In the genomic region with DNA sequence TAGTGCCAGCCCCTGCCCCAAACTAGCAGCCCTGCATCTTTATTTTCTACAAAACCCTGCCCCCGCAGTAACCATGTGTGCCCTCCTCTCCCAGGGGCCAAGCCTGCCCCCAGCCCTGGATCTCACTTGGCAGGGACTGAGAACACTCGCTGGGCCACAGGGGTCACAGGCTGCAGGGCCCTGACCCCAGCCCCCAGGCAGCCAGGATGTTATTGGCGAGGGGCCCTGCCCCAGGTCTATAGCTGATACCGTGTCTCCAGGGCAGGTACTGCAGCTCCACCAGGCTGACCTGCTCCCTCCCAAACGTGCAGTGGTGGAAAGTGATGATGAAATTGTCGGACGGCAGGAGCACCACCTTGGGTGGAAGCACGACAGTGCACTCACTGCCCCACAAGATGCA, we compare ENCODE assay signal across 27 cellular contexts. TPM values are rescaled to one million over a fixed set of nuclear protein-coding genes. Genes with fewer than 3 reads are reported as not detected.
DNase-seq lines count a peak whose midpoint lies in the region; ATAC-seq, FAIRE-seq and TF ChIP-seq lines count a peak whose summit lies in the region.
"Had no signal": no experiment of that assay in that cellular context is flagged by ENCODE, and none has a peak within 500 bp of the region (broad histone marks: within the 10 kb centered on the region; RNA-seq: fewer than 3 reads in every experiment).

No MANE protein-coding gene starts in this region.

- H3K18ac ChIP-seq in trophoblast cell (ENCODE audit: low read length), result no peak overlapping the region

- H2BK120ac ChIP-seq in trophoblast cell (ENCODE audit: insufficient read depth, low read length, poor library complexity), result no peak overlapping the region

- H3K23ac ChIP-seq in trophoblast cell (ENCODE audit: low read length), result no peak overlapping the region

- no peak overlapping the region for H3K4ac ChIP-seq in trophoblast cell (ENCODE audit: low read depth, low read length)

- H4K8ac ChIP-seq in trophoblast cell (ENCODE audit: low read depth, low read length), result no peak overlapping the region

- H3F3A ChIP-seq in neural progenitor cell (ENCODE audit: low read depth), result no peaks in the 10 kb centered on the region

- H3K27ac ChIP-seq in neural progenitor cell (no peak overlapping the region), trophoblast cell (ENCODE audit: low read depth, low read length) (no peak overlapping the region), pancreas (no peak overlapping the region), ascending aorta (no peak overlapping the region)
- H3K27ac ChIP-seq: A549; BLaER1 treated with 17β-estradiol and CSF1 and Interleukin-3, amounts not matched to agents 10 nM and 100 nM; GM23248 had no signal

- no peaks in the 10 kb centered on the region for H4K20me1 ChIP-seq in neural progenitor cell (ENCODE audit: low read depth)
- H4K20me1 ChIP-seq: BLaER1 treated with 17β-estradiol and CSF1 and Interleukin-3, amounts not matched to agents 10 nM and 100 nM had no signal

- no peak overlapping the region for H3K14ac ChIP-seq in trophoblast cell (ENCODE audit: low read length)

- peaks cover 21% of the 10 kb centered on the region for H3K27me3 Mint-ChIP-seq in stimulated activated naive CD8-positive, alpha-beta T cell treated with anti-CD3 and anti-CD28 coated beads, Interleukin-15, amount 100 ng/mL, for 72 hours
- H3K27me3 Mint-ChIP-seq in neural progenitor cell (ENCODE audit: insufficient read depth, low read depth), result peaks cover 2% of the 10 kb centered on the region

- no peak for TF ChIP-seq CTCF in neural progenitor cell (IDR thresholded peaks at IDR 0.05)
- TF ChIP-seq CTCF in pancreas (IDR thresholded peaks at IDR 0.05), result no peak
- no peak for TF ChIP-seq CTCF in ascending aorta (IDR thresholded peaks at IDR 0.05)

- H3K9ac ChIP-seq in neural progenitor cell, result no peak overlapping the region
- H3K9ac ChIP-seq in trophoblast cell (ENCODE audit: low read length), result no peak overlapping the region
- H3K9ac ChIP-seq: BLaER1 treated with 17β-estradiol and CSF1 and Interleukin-3, amounts not matched to agents 10 nM and 100 nM; GM23248 had no signal

- H3K27ac Mint-ChIP-seq in stimulated activated naive CD8-positive, alpha-beta T cell treated with anti-CD3 and anti-CD28 coated beads, Interleukin-15, amount 100 ng/mL, for 72 hours, result no peak overlapping the region
- peak overlapping the region; percentile 30 for H3K27ac Mint-ChIP-seq in neural progenitor cell
- H3K27ac Mint-ChIP-seq: CD4-positive, alpha-beta T cell had no signal

- no peak for FAIRE-seq in pancreas (lab: Jason Lieb, UNC)
- FAIRE-seq: A549, D721Med, GM12878, GM19239, H1 had no signal

- H3K4me1 ChIP-seq in neural progenitor cell (no peaks in the 10 kb centered on the region), trophoblast cell (ENCODE audit: control insufficient read depth in 1 of 2, insufficient read depth in 2 of 2, low read length in 2 of 2) (peaks cover 9% of the 10 kb centered on the region in 2 experiments), pancreas (peaks cover 0 to 3% (median 2%) of the 10 kb centered on the region in 3 donors), ascending aorta (no peaks in the 10 kb centered on the region)
- H3K4me1 ChIP-seq: A549, BE2C had no signal

- H2AFZ ChIP-seq in neural progenitor cell (replicated peaks) (no peak overlapping the region), trophoblast cell (ENCODE audit: insufficient read depth, low read length, poor library complexity) (no peak overlapping the region)
- H2AFZ ChIP-seq: GM23248 had no signal

- intact Hi-C loops in pancreas (cut with DNase I), result no loop called here
- intact Hi-C loops in ascending aorta (cut with DNase I), result no loop called here

- H3K4me3 Mint-ChIP-seq in stimulated activated naive CD8-positive, alpha-beta T cell treated with anti-CD3 and anti-CD28 coated beads, Interleukin-15, amount 100 ng/mL, for 72 hours, result no peak overlapping the region
- H3K4me3 Mint-ChIP-seq in neural progenitor cell, result no peak overlapping the region
- H3K4me3 Mint-ChIP-seq: CD4-positive, alpha-beta T cell; H9 had no signal

- H2AK5ac ChIP-seq in trophoblast cell (ENCODE audit: low read length), result no peak overlapping the region

- H3K4me2 ChIP-seq in neural progenitor cell, result no peak overlapping the region
- no peak overlapping the region for H3K4me2 ChIP-seq in trophoblast cell (ENCODE audit: low read length)
- H3K4me2 ChIP-seq: A549; BLaER1 treated with 17β-estradiol and CSF1 and Interleukin-3, amounts not matched to agents 10 nM and 100 nM had no signal

- H2BK12ac ChIP-seq in trophoblast cell (ENCODE audit: low read length), result no peak overlapping the region

- H2BK5ac ChIP-seq in trophoblast cell (ENCODE audit: low read depth, low read length, poor library complexity), result no peak overlapping the region

- no peak for DNase-seq in stimulated activated naive CD8-positive, alpha-beta T cell treated with anti-CD3 and anti-CD28 coated beads, Interleukin-15, Interleukin-2, amounts not matched to agents 100 U/mL and 50 U/mL, for 24 hours
- DNase-seq in stimulated activated naive CD8-positive, alpha-beta T cell treated with anti-CD3 and anti-CD28 coated beads, Interleukin-15, amount 100 ng/mL, for 72 hours, result no peak
- DNase-seq in neural progenitor cell (ENCODE audit: low spot score) (no peak), trophoblast cell (no peak), pancreas (no peak), ascending aorta (ENCODE audit: low spot score in 2 of 2) (no peak)
- DNase-seq: 8988T; ACHN; AML-193; BE2C; CD4-positive, alpha-beta T cell; CD8-positive, alpha-beta memory T cell; DMS 273 treated with DMSO at 0.1 percent for 48 hours; DMS79; EL; GDM1; GM23248; H9 had no signal

- H3K9me3 ChIP-seq in neural progenitor cell (ENCODE audit: low read depth) (no peaks in the 10 kb centered on the region), trophoblast cell (ENCODE audit: insufficient read depth, low read depth, low read length) (peaks cover 39% of the 10 kb centered on the region), pancreas (no peaks in the 10 kb centered on the region), ascending aorta (no peaks in the 10 kb centered on the region)
- H3K9me3 ChIP-seq: A549; BE2C; BLaER1 treated with 17β-estradiol and CSF1 and Interleukin-3, amounts not matched to agents 10 nM and 100 nM had no signal

- H3K79me2 ChIP-seq in neural progenitor cell (ENCODE audit: low read depth), result no peaks in the 10 kb centered on the region
- H3K79me2 ChIP-seq in trophoblast cell (ENCODE audit: control insufficient read depth, insufficient read depth, low read length, poor library complexity), result no peaks in the 10 kb centered on the region

- no peak overlapping the region for H3K4me3 ChIP-seq in neural progenitor cell
- H3K4me3 ChIP-seq in trophoblast cell (ENCODE audit: low read depth, low read length), result peak overlapping the region; percentile 1
- H3K4me3 ChIP-seq in pancreas, result no peak overlapping the region
- no peak overlapping the region for H3K4me3 ChIP-seq in ascending aorta
- H3K4me3 ChIP-seq: A549; BLaER1 treated with 17β-estradiol and CSF1 and Interleukin-3, amounts not matched to agents 10 nM and 100 nM; GM12878; GM23248 had no signal

- no peaks in the 10 kb centered on the region for H3K79me1 ChIP-seq in trophoblast cell (ENCODE audit: low read length)

- no peak overlapping the region for H4K91ac ChIP-seq in trophoblast cell (ENCODE audit: low read depth, low read length)

- no peaks in the 10 kb centered on the region for H3K27me3 ChIP-seq in neural progenitor cell
- no peaks in the 10 kb centered on the region for H3K27me3 ChIP-seq in trophoblast cell (ENCODE audit: insufficient read depth, low read length)
- H3K27me3 ChIP-seq in pancreas, result no peaks in the 10 kb centered on the region
- no peaks in the 10 kb centered on the region for H3K27me3 ChIP-seq in ascending aorta
- H3K27me3 ChIP-seq: BE2C; BLaER1 treated with 17β-estradiol and CSF1 and Interleukin-3, amounts not matched to agents 10 nM and 100 nM had no signal

- WGBS in trophoblast cell (ENCODE audit: extremely low coverage, insufficient coverage, insufficient read length), result no CpG with 5 or more reads among the region's 8 CpGs
- 82 to 89% methylated on average over 8 of the region's 8 CpGs for WGBS in pancreas, 2 donors

- ATAC-seq in stimulated activated naive CD8-positive, alpha-beta T cell treated with anti-CD3 and anti-CD28 coated beads, Interleukin-15, Interleukin-2, amounts not matched to agents 100 U/mL and 50 U/mL, for 24 hours, result peak; percentile 26
- no peak for ATAC-seq in stimulated activated naive CD8-positive, alpha-beta T cell treated with anti-CD3 and anti-CD28 coated beads, Interleukin-15, amount 100 ng/mL, for 72 hours
- ATAC-seq in pancreas (no peak), esophagus mucosa (no peak)
- ATAC-seq: A549, GM12878, HCT116 had no signal

- no peaks in the 10 kb centered on the region for H3K9me3 Mint-ChIP-seq in stimulated activated naive CD8-positive, alpha-beta T cell treated with anti-CD3 and anti-CD28 coated beads, Interleukin-15, amount 100 ng/mL, for 72 hours
- no peaks in the 10 kb centered on the region for H3K9me3 Mint-ChIP-seq in neural progenitor cell
- H3K9me3 Mint-ChIP-seq: CD14-positive monocyte; CD4-positive, alpha-beta T cell; CD8-positive, alpha-beta memory T cell had no signal

- H3K4me1 Mint-ChIP-seq in stimulated activated naive CD8-positive, alpha-beta T cell treated with anti-CD3 and anti-CD28 coated beads, Interleukin-15, amount 100 ng/mL, for 72 hours, result no peaks in the 10 kb centered on the region
- H3K4me1 Mint-ChIP-seq in neural progenitor cell, result peaks cover 3% of the 10 kb centered on the region
- H3K4me1 Mint-ChIP-seq: CD14-positive monocyte, H9 had no signal

- H3K36me3 ChIP-seq in neural progenitor cell (no peaks in the 10 kb centered on the region), trophoblast cell (ENCODE audit: control insufficient read depth in 1 of 2, insufficient read depth in 2 of 2, low read length in 2 of 2) (no peaks in the 10 kb centered on the region), pancreas (no peaks in the 10 kb centered on the region), ascending aorta (no peaks in the 10 kb centered on the region)
- H3K36me3 ChIP-seq: BE2C; BLaER1 treated with 17β-estradiol and CSF1 and Interleukin-3, amounts not matched to agents 10 nM and 100 nM had no signal

- H3K36me3 Mint-ChIP-seq in neural progenitor cell, result no peaks in the 10 kb centered on the region
- H3K36me3 Mint-ChIP-seq: CD14-positive monocyte; CD8-positive, alpha-beta memory T cell had no signal

- H4K12ac ChIP-seq in trophoblast cell (ENCODE audit: low read depth, low read length), result no peak overlapping the region

RNA-seq across cellular contexts. Expression of gene TUBB8, which starts 35.9 kb away (rescaled TPM):
- total RNA-seq in neural progenitor cell (ENCODE audit: low replicate concordance), result 1.9 and 4.3 TPM in 2 replicates
- polyA plus RNA-seq in trophoblast cell (2013), result 0.22 and 0.32 TPM in 2 replicates
- under 1 TPM in 1 of 6 donors, not detected in 5; 0.09 TPM for total RNA-seq in pancreas
- polyA plus RNA-seq in pancreas, result under 1 TPM; 0.16 to 0.46 TPM
- not detected for total RNA-seq in ascending aorta
- not detected for total RNA-seq in esophagus mucosa
- total RNA-seq: CD4-positive, alpha-beta T cell; CD8-positive, alpha-beta memory T cell; GM12878; GM23248 had no signal
- polyA plus RNA-seq: CD8-positive, alpha-beta memory T cell; GM12878; GM23248 had no signal

RNA-seq across cellular contexts. Expression of gene ZMYND11, which starts 50.2 kb away (rescaled TPM):
- total RNA-seq in neural progenitor cell (ENCODE audit: low replicate concordance) (46.9 and 59.5 TPM in 2 replicates), pancreas (10 to 100 TPM; 31.3 to 51.4 (median 39.9) TPM), ascending aorta (29.6 TPM), esophagus mucosa (30.0 TPM)
- 26.0 and 27.2 TPM in 2 replicates for polyA plus RNA-seq in trophoblast cell (2013)
- 10 to 100 TPM; 20.5 to 34.1 TPM for polyA plus RNA-seq in pancreas
